In the genomic region with DNA sequence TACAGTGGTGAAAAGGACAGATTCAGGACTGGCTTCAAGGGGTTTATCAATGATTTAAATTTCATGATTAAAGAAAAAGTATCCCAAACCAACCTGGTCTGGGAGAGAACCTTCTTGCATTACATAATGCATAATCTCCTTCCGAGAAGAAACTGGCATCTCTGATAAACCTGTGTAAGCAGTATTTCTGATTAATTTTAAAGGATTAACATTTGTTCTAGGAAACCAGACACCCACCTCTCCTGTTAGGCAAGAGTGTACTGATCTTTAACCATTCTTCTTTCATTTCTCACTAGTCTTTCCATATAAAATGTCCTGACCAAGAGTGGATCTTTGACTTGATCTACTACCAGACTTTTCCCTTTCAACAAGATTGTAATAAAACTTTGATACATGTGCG, we compare ENCODE assay signal across 25 cellular contexts.
"Had no signal": no experiment of that assay in that cellular context is flagged by ENCODE, and none has a peak within 500 bp of the region (broad histone marks: within the 10 kb centered on the region; RNA-seq: fewer than 3 reads in every experiment).

No MANE protein-coding gene starts in this region.

- H3K9me3 ChIP-seq: esophagus squamous epithelium, gastroesophageal sphincter, heart right ventricle, left lung, sigmoid colon, upper lobe of left lung had no signal

- H3K4me3 ChIP-seq: esophagus squamous epithelium, gastroesophageal sphincter, heart right ventricle, left lung, lung, sigmoid colon, smooth muscle cell, upper lobe of left lung had no signal

- DNase-seq: activated B cell treated with CpG ODN at 0.5 μM for 24 hours; activated CD4-positive, alpha-beta T cell treated with anti-CD3 and anti-CD28 coated beads for 36 hours; activated CD4-positive, alpha-beta T cell treated with anti-CD3 and anti-CD28 coated beads, Interleukin-2, amount 50 U/mL, for 48 hours; activated effector memory CD4-positive, alpha-beta T cell treated with Interleukin-2 at 50 U/mL for 16 hours; activated naive CD4-positive, alpha-beta T cell treated with anti-CD3 and anti-CD28 coated beads for 36 hours; activated naive CD8-positive, alpha-beta T cell treated with anti-CD3 and anti-CD28 coated beads, Interleukin-2, amount 10 ng/mL, durations not matched to agents 7 days and 5 days; activated T-cell treated with anti-CD3 and anti-CD28 coated beads, Interleukin-2, amount 50 U/mL, for 4 hours; central memory CD4-positive, alpha-beta T cell; dermis blood vessel endothelial cell; effector CD8-positive, alpha-beta T cell; esophagus squamous epithelium; heart right ventricle; immature natural killer cell; left lung; midbrain; sigmoid colon; stimulated activated CD4-positive, alpha-beta T cell treated with anti-CD3 and anti-CD28 coated beads, Interleukin-15, amount 100 ng/mL, for 24 hours; SW 1271; T-helper 17 cell; upper lobe of left lung had no signal

- H3K27ac Mint-ChIP-seq: activated B cell treated with CpG ODN at 0.5 μM for 24 hours; activated CD4-positive, alpha-beta T cell treated with anti-CD3 and anti-CD28 coated beads for 36 hours; activated naive CD4-positive, alpha-beta T cell treated with anti-CD3 and anti-CD28 coated beads for 36 hours; activated naive CD8-positive, alpha-beta T cell treated with anti-CD3 and anti-CD28 coated beads, Interleukin-2, amount 10 ng/mL, durations not matched to agents 7 days and 5 days; immature natural killer cell; stimulated activated memory B cell treated with anti-CD40 and anti-IgM and Interleukin-4, amounts not matched to agents 10 μg/mL and 1 μg/mL and 100 μg/mL, for 72 hours; T-helper 17 cell had no signal

- H3K27ac ChIP-seq: esophagus squamous epithelium, gastroesophageal sphincter, heart right ventricle, left lung, sigmoid colon, upper lobe of left lung had no signal

- H3K36me3 Mint-ChIP-seq: activated naive CD8-positive, alpha-beta T cell treated with anti-CD3 and anti-CD28 coated beads, Interleukin-2, amount 10 ng/mL, durations not matched to agents 7 days and 5 days; immature natural killer cell; stimulated activated memory B cell treated with anti-CD40 and anti-IgM and Interleukin-4, amounts not matched to agents 10 μg/mL and 1 μg/mL and 100 μg/mL, for 72 hours had no signal

- H3K4me1 ChIP-seq: gastroesophageal sphincter, sigmoid colon had no signal

- ATAC-seq: activated CD4-positive, alpha-beta T cell treated with anti-CD3 and anti-CD28 coated beads for 36 hours; activated T-cell treated with anti-CD3 and anti-CD28 coated beads, Interleukin-2, amount 50 U/mL, for 4 hours; gastroesophageal sphincter; left lung; stimulated activated memory B cell treated with anti-CD40 and anti-IgM and Interleukin-4, amounts not matched to agents 10 μg/mL and 1 μg/mL and 100 μg/mL, for 72 hours; T-helper 17 cell had no signal

- H3K36me3 ChIP-seq: esophagus squamous epithelium, left lung, sigmoid colon, upper lobe of left lung had no signal

- H3K27me3 Mint-ChIP-seq: activated CD4-positive, alpha-beta T cell treated with anti-CD3 and anti-CD28 coated beads for 36 hours; T-helper 17 cell had no signal

- H3K4me3 Mint-ChIP-seq: activated B cell treated with CpG ODN at 0.5 μM for 24 hours; activated CD4-positive, alpha-beta T cell treated with anti-CD3 and anti-CD28 coated beads for 36 hours; activated naive CD4-positive, alpha-beta T cell treated with anti-CD3 and anti-CD28 coated beads for 36 hours; activated naive CD8-positive, alpha-beta T cell treated with anti-CD3 and anti-CD28 coated beads, Interleukin-2, amount 10 ng/mL, durations not matched to agents 7 days and 5 days; activated T-cell treated with anti-CD3 and anti-CD28 coated beads, Interleukin-2, amount 50 U/mL, for 4 hours; immature natural killer cell; nephron; stimulated activated memory B cell treated with anti-CD40 and anti-IgM and Interleukin-4, amounts not matched to agents 10 μg/mL and 1 μg/mL and 100 μg/mL, for 72 hours; T-helper 17 cell had no signal

- H3K4me1 Mint-ChIP-seq: activated B cell treated with CpG ODN at 0.5 μM for 24 hours, immature natural killer cell, nephron, T-helper 17 cell had no signal

- H3K27me3 ChIP-seq: esophagus squamous epithelium, gastroesophageal sphincter, heart right ventricle, left lung, sigmoid colon, upper lobe of left lung had no signal

- H3K9me3 Mint-ChIP-seq: activated B cell treated with CpG ODN at 0.5 μM for 24 hours; activated naive CD4-positive, alpha-beta T cell treated with anti-CD3 and anti-CD28 coated beads for 36 hours; activated naive CD8-positive, alpha-beta T cell treated with anti-CD3 and anti-CD28 coated beads, Interleukin-2, amount 10 ng/mL, durations not matched to agents 7 days and 5 days; activated T-cell treated with anti-CD3 and anti-CD28 coated beads, Interleukin-2, amount 50 U/mL, for 4 hours; immature natural killer cell; nephron; stimulated activated memory B cell treated with anti-CD40 and anti-IgM and Interleukin-4, amounts not matched to agents 10 μg/mL and 1 μg/mL and 100 μg/mL, for 72 hours had no signal
